ENCODE assay signal across 9 cellular contexts in the genomic region with DNA sequence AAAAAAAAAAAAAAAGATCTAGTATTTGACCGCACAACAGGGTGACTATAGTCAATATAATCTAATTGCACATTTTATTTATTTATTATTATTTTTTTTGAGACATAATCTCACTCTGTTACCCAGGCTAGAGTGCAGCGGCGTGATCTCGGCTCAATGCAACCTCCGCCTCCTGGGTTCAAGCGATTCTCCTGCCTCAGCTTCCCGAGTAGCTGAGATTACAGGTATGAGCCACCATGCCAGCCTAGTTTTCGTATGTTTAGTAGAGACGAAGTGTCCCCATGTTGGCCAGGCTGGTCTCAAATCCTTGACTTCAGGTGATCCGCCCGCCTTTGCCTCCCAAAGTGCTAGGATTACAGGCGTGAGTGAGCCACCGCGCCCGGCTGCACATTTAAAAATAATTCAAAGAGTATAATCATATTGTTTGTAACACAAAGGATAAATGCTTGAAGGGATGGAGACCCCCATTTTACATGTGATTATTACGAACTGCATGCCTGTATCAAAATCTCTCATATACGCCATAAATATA. TPM values are rescaled to one million over a fixed set of nuclear protein-coding genes. Genes with fewer than 3 reads are reported as not detected.
DNase-seq lines count a peak whose midpoint lies in the region; ATAC-seq and TF ChIP-seq lines count a peak whose summit lies in the region.
"Had no signal": no experiment of that assay in that cellular context is flagged by ENCODE, and none has a peak within 500 bp of the region (broad histone marks: within the 10 kb centered on the region; RNA-seq: fewer than 3 reads in every experiment).

No MANE protein-coding gene starts in this region.

- H3K36me3 ChIP-seq in kidney epithelial cell (ENCODE audit: control insufficient read depth, insufficient read depth, low read length) = no peaks in the 10 kb centered on the region
- H3K36me3 ChIP-seq in suprapubic skin = peaks cover 23% of the 10 kb centered on the region

- H3K4me3 Mint-ChIP-seq in T-helper 1 cell treated with Interleukin-12 subunit alpha and Interleukin-12 subunit beta and Interleukin-4 antibody, amounts not matched to agents 30 μg/mL and 1 μg/mL, for 36 hours = peak overlapping the region; percentile 85
- peak overlapping the region; percentile 92 for H3K4me3 Mint-ChIP-seq in activated T-helper 17 cell treated with anti-CD3 and anti-CD28 coated beads, Interleukin-2, amount 50 U/mL, for 72 hours

- peaks cover 18% of the 10 kb centered on the region for H3K4me1 ChIP-seq in suprapubic skin

- H3K27me3 ChIP-seq in kidney epithelial cell (ENCODE audit: control insufficient read depth, insufficient read depth, low read length) (no peaks in the 10 kb centered on the region), suprapubic skin (no peaks in the 10 kb centered on the region)

- H3K27me3 Mint-ChIP-seq in T-helper 1 cell treated with Interleukin-12 subunit alpha and Interleukin-12 subunit beta and Interleukin-4 antibody, amounts not matched to agents 30 μg/mL and 1 μg/mL, for 36 hours (ENCODE audit: low read depth) = no peaks in the 10 kb centered on the region
- H3K27me3 Mint-ChIP-seq in activated T-helper 17 cell treated with anti-CD3 and anti-CD28 coated beads, Interleukin-2, amount 50 U/mL, for 72 hours = peaks cover 3% of the 10 kb centered on the region

- TF ChIP-seq CTCF in kidney epithelial cell (IDR thresholded peaks at IDR 0.05; ENCODE audit: insufficient read depth, low read length, poor library complexity, severe bottlenecking) (no peak), suprapubic skin (IDR thresholded peaks at IDR 0.05) (no peak)

- peak overlapping the region; percentile 99 for H3K4me3 ChIP-seq in kidney epithelial cell (ENCODE audit: low read depth, low read length)
- H3K4me3 ChIP-seq in suprapubic skin = peak overlapping the region; percentile 94

- peaks cover 16% of the 10 kb centered on the region for H3K4me1 Mint-ChIP-seq in T-helper 1 cell treated with Interleukin-12 subunit alpha and Interleukin-12 subunit beta and Interleukin-4 antibody, amounts not matched to agents 30 μg/mL and 1 μg/mL, for 36 hours (ENCODE audit: low read depth)
- peaks cover 9% of the 10 kb centered on the region for H3K4me1 Mint-ChIP-seq in activated T-helper 17 cell treated with anti-CD3 and anti-CD28 coated beads, Interleukin-2, amount 50 U/mL, for 72 hours

- no peak for ATAC-seq in activated T-helper 17 cell treated with anti-CD3 and anti-CD28 coated beads, Interleukin-2, amount 50 U/mL, for 72 hours (replicated peaks)
- ATAC-seq in GM18517 (IDR thresholded peaks at IDR 0.05; ENCODE audit: unreplicated experiment) = no peak
- ATAC-seq in GM18909 (IDR thresholded peaks at IDR 0.05; ENCODE audit: poor library complexity, unreplicated experiment) = no peak

- H3K9me3 Mint-ChIP-seq in T-helper 1 cell treated with Interleukin-12 subunit alpha and Interleukin-12 subunit beta and Interleukin-4 antibody, amounts not matched to agents 30 μg/mL and 1 μg/mL, for 36 hours = no peaks in the 10 kb centered on the region
- H3K9me3 Mint-ChIP-seq in activated T-helper 17 cell treated with anti-CD3 and anti-CD28 coated beads, Interleukin-2, amount 50 U/mL, for 72 hours = no peaks in the 10 kb centered on the region

- no peak for TF ChIP-seq POLR2A in suprapubic skin (IDR thresholded peaks at IDR 0.05)

- WGBS in suprapubic skin = 37% methylated on average over 17 of the region's 17 CpGs

- H3K9me3 ChIP-seq in suprapubic skin = no peaks in the 10 kb centered on the region

- TF ChIP-seq EP300 in suprapubic skin (IDR thresholded peaks at IDR 0.05) = no peak

- no peaks in the 10 kb centered on the region for H3K36me3 Mint-ChIP-seq in T-helper 1 cell treated with Interleukin-12 subunit alpha and Interleukin-12 subunit beta and Interleukin-4 antibody, amounts not matched to agents 30 μg/mL and 1 μg/mL, for 36 hours (ENCODE audit: low read depth)
- peaks cover 23% of the 10 kb centered on the region for H3K36me3 Mint-ChIP-seq in activated T-helper 17 cell treated with anti-CD3 and anti-CD28 coated beads, Interleukin-2, amount 50 U/mL, for 72 hours (ENCODE audit: low read depth)

- no peak for DNase-seq in T-helper 1 cell
- DNase-seq in kidney epithelial cell (ENCODE audit: low read depth) = no peak
- DNase-seq in suprapubic skin (ENCODE audit: low spot score in 2 of 2) = no peak
- DNase-seq in pons (ENCODE audit: low spot score) = no peak

- no peak overlapping the region for H3K27ac ChIP-seq in suprapubic skin

- no peak overlapping the region for H3K27ac Mint-ChIP-seq in T-helper 1 cell treated with Interleukin-12 subunit alpha and Interleukin-12 subunit beta and Interleukin-4 antibody, amounts not matched to agents 30 μg/mL and 1 μg/mL, for 36 hours
- peak overlapping the region; percentile 89 for H3K27ac Mint-ChIP-seq in activated T-helper 17 cell treated with anti-CD3 and anti-CD28 coated beads, Interleukin-2, amount 50 U/mL, for 72 hours

RNA-seq across cellular contexts. Expression of gene ANKS3, which starts 0.8 kb away (rescaled TPM):
- total RNA-seq in activated T-helper 17 cell treated with anti-CD3 and anti-CD28 coated beads, Interleukin-2, amount 50 U/mL, for 72 hours = 10 to 100 TPM; 14.0 to 15.7 TPM
- total RNA-seq in kidney epithelial cell (22.0 and 28.6 TPM in 2 replicates), suprapubic skin (10 to 100 TPM; 11.5 to 36.5 (median 20.0) TPM)

RNA-seq across cellular contexts. Expression of gene DNAAF8, which starts 1.1 kb away (rescaled TPM):
- not detected for total RNA-seq in activated T-helper 17 cell treated with anti-CD3 and anti-CD28 coated beads, Interleukin-2, amount 50 U/mL, for 72 hours
- total RNA-seq in kidney epithelial cell (0.62 and 1.8 TPM in 2 replicates), suprapubic skin (1 to 10 TPM in 2 of 4 donors, under 1 TPM in 1, not detected in 1; 0.36 to 1.7 (median 1.4) TPM)

RNA-seq across cellular contexts. Expression of gene ZNF500, which starts 33.7 kb away (rescaled TPM):
- total RNA-seq in activated T-helper 17 cell treated with anti-CD3 and anti-CD28 coated beads, Interleukin-2, amount 50 U/mL, for 72 hours = 10 to 100 TPM in 1 of 2 donors, 1 to 10 TPM in 1; 9.7 to 12.5 TPM
- total RNA-seq in kidney epithelial cell = 5.8 and 10.5 TPM in 2 replicates
- total RNA-seq in suprapubic skin = 10 to 100 TPM in 2 of 4 donors, 1 to 10 TPM in 2; 7.9 to 17.6 (median 12.4) TPM

RNA-seq across cellular contexts. Expression of gene NUDT16L1, which starts 39.9 kb away (rescaled TPM):
- 10 to 100 TPM; 16.8 to 28.7 TPM for total RNA-seq in activated T-helper 17 cell treated with anti-CD3 and anti-CD28 coated beads, Interleukin-2, amount 50 U/mL, for 72 hours
- 19.1 and 36.1 TPM in 2 replicates for total RNA-seq in kidney epithelial cell
- 10 to 100 TPM; 19.9 to 32.7 (median 24.6) TPM for total RNA-seq in suprapubic skin

RNA-seq across cellular contexts. Expression of gene SEPTIN12, which starts 54.9 kb away (rescaled TPM):
- total RNA-seq in activated T-helper 17 cell treated with anti-CD3 and anti-CD28 coated beads, Interleukin-2, amount 50 U/mL, for 72 hours = not detected
- total RNA-seq in kidney epithelial cell (not detected in 2 replicates), suprapubic skin (not detected)
- total RNA-seq: Daoy had no signal
